Comparison of ENCODE assay signal across 8 cellular contexts in the genomic region with DNA sequence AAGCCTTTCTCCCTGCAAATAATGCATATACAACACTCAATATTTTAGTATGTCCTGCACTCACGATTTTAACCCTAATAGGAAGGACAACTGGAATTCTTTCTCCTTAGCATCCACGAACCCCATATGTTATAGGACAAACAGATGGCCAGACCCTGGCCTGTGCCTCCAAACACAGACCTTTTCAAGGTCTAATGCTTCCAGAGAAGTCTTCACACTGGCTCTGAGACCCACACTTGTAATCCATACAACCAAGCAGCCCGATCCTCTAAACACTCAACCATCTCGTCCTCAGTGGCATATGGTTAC. TPM values are rescaled to one million over a fixed set of nuclear protein-coding genes. Genes with fewer than 3 reads are reported as not detected.
DNase-seq lines count a peak whose midpoint lies in the region; ATAC-seq and TF ChIP-seq lines count a peak whose summit lies in the region.

No MANE protein-coding gene starts in this region.

- H3K9me3 Mint-ChIP-seq in natural killer cell: no peaks in the 10 kb centered on the region

- 1 to 2% methylated on average over 4 of the region's 4 CpGs for WGBS in ectodermal cell, 2 experiments

- H3K27ac ChIP-seq in HUES6 (ENCODE audit: low read depth, low read length) (peak overlapping the region; percentile 59; the same call in 1 of the 2 replicates), ectodermal cell (ENCODE audit: insufficient read depth, low read depth, low read length, poor library complexity, severe bottlenecking) (no peak overlapping the region)

- no peaks in the 10 kb centered on the region for H3K9me3 ChIP-seq in HUES6 (ENCODE audit: control insufficient read depth, insufficient read depth, low read depth, low read length)
- H3K9me3 ChIP-seq in ectodermal cell (ENCODE audit: control insufficient read depth, low read length): no peaks in the 10 kb centered on the region

- H3K27me3 ChIP-seq in HUES6 (ENCODE audit: control insufficient read depth, insufficient read depth, low read length) (no peaks in the 10 kb centered on the region), ectodermal cell (ENCODE audit: control insufficient read depth, insufficient read depth, low read length, poor library complexity, severe bottlenecking) (no peaks in the 10 kb centered on the region)

- ATAC-seq in natural killer cell: peak in 2 of 3 donors; percentile 0 to 2
- no peak for ATAC-seq in HG03354 (IDR thresholded peaks at IDR 0.05; ENCODE audit: poor library complexity, severe bottlenecking, unreplicated experiment)
- no peak for ATAC-seq in GM19455 (IDR thresholded peaks at IDR 0.05; ENCODE audit: unreplicated experiment)

- peak overlapping the region; percentile 93 for H3K4me3 ChIP-seq in HUES6 (ENCODE audit: low read depth, low read length)
- peak overlapping the region; percentile 82 for H3K4me3 ChIP-seq in ectodermal cell (ENCODE audit: insufficient read depth, low read depth, low read length)

- no peak overlapping the region for H3K4me3 Mint-ChIP-seq in natural killer cell

- intact Hi-C loops in natural killer cell (cut with micrococcal nuclease): no loop called here

- peak; percentile 4 for DNase-seq in Ammon's horn (ENCODE audit: low spot score)
- no peak for DNase-seq in natural killer cell
- DNase-seq in NCI-H2227 treated with DMSO at 0.1 percent for 48 hours (lab: John Stamatoyannopoulos, UW): no peak
- DNase-seq in NCI-H526 treated with DMSO at 0.1 percent for 48 hours (lab: John Stamatoyannopoulos, UW): no peak

- H3K36me3 Mint-ChIP-seq in natural killer cell: peaks cover 3% of the 10 kb centered on the region

- TF ChIP-seq CTCF in natural killer cell (IDR thresholded peaks at IDR 0.05): no peak

- H3K27me3 Mint-ChIP-seq in natural killer cell (ENCODE audit: low read depth in 2 of 2): no peaks in the 10 kb centered on the region

- H3K4me1 Mint-ChIP-seq in natural killer cell: peaks cover 20% of the 10 kb centered on the region in 2 donors

- peak overlapping the region; percentile 93 for H3K9ac ChIP-seq in HUES6 (ENCODE audit: low read length)

- peaks cover 23% of the 10 kb centered on the region for H3K4me1 ChIP-seq in HUES6 (ENCODE audit: control insufficient read depth, insufficient read depth, low read length)
- H3K4me1 ChIP-seq in ectodermal cell (ENCODE audit: control insufficient read depth, insufficient read depth, low read length): peaks cover 20% of the 10 kb centered on the region

- H3K27ac Mint-ChIP-seq in natural killer cell: no peak overlapping the region

- H3K36me3 ChIP-seq in HUES6 (ENCODE audit: control insufficient read depth, insufficient read depth, low read length) (peaks cover 50% of the 10 kb centered on the region), ectodermal cell (ENCODE audit: control insufficient read depth, insufficient read depth, low read length) (peaks cover 24% of the 10 kb centered on the region)

RNA-seq across cellular contexts. Expression of a gene that starts 0.6 kb away (rescaled TPM):
- 728 TPM for polyA plus RNA-seq in ectodermal cell (2013, experiment 1 of 4)
- polyA plus RNA-seq in ectodermal cell (2013, experiment 2 of 4): 525 TPM
- polyA plus RNA-seq in ectodermal cell (2013, experiment 3 of 4): 297 TPM
- polyA plus RNA-seq in ectodermal cell (2013, experiment 4 of 4): 325 TPM
- total RNA-seq in natural killer cell: 100 to 1,000 TPM; 406 to 534 (median 427) TPM

Comparison
In these comparisons a context has a peak if more than half of its experiments do, and no peak if none do; other contexts are left out.
1. ATAC-seq: peak in natural killer cell (2 of 3); none in HG03354 (single experiment) and GM19455 (single experiment).